ENCODE assay signal across 1 cellular context in genomic region chr7:2880051-2880450, GRCh38.
TF ChIP-seq lines count a peak whose summit lies in the region.

No MANE protein-coding gene starts in this region.

TF ChIP-seq in H1, 55 proteins besides CTCF, POLR2A, EP300 and RAD21:
- no peak for TF ChIP-seq NRF1 (IDR thresholded peaks at IDR 0.05; ENCODE audit: low read depth, low read length)
- TF ChIP-seq SP2 (IDR thresholded peaks at IDR 0.05; ENCODE audit: low read length): no peak
- no peak for TF ChIP-seq CREB1 (IDR thresholded peaks at IDR 0.05)
- TF ChIP-seq RNF2 (IDR thresholded peaks at IDR 0.05; ENCODE audit: borderline replicate concordance, low read depth, low read length, missing control alignments, poor library complexity, severe bottlenecking): no peak
- TF ChIP-seq YY1 (IDR thresholded peaks at IDR 0.05; ENCODE audit: low read depth, low read length): no peak
- TF ChIP-seq SUZ12 (IDR thresholded peaks at IDR 0.05; ENCODE audit: low read length): no peak
- no peak for TF ChIP-seq CHD2 (IDR thresholded peaks at IDR 0.05; ENCODE audit: low read length)
- no peak for TF ChIP-seq HDAC2 (IDR thresholded peaks at IDR 0.05; ENCODE audit: borderline replicate concordance in 1 of 2, low read depth in 2 of 2, low read length in 2 of 2)
- no peak for TF ChIP-seq SAP30 (IDR thresholded peaks at IDR 0.05; ENCODE audit: insufficient read depth, insufficient replicate concordance, low read length)
- TF ChIP-seq ATF2 (IDR thresholded peaks at IDR 0.05; ENCODE audit: low read length): no peak
- TF ChIP-seq CBX5 (IDR thresholded peaks at IDR 0.05; ENCODE audit: low read depth, low read length): no peak
- TF ChIP-seq KDM4A (IDR thresholded peaks at IDR 0.05; ENCODE audit: low read depth, low read length, severe bottlenecking): no peak
- no peak for TF ChIP-seq BCL11A (IDR thresholded peaks at IDR 0.05; ENCODE audit: low read depth in 2 of 2, low read length in 2 of 2)
- TF ChIP-seq RFX5 (IDR thresholded peaks at IDR 0.05; ENCODE audit: borderline replicate concordance, low read depth, low read length): no peak
- TF ChIP-seq ASH2L (IDR thresholded peaks at IDR 0.05; ENCODE audit: low read length): no peak
